13 cellular contexts compared by ENCODE assay signal in the genomic region with DNA sequence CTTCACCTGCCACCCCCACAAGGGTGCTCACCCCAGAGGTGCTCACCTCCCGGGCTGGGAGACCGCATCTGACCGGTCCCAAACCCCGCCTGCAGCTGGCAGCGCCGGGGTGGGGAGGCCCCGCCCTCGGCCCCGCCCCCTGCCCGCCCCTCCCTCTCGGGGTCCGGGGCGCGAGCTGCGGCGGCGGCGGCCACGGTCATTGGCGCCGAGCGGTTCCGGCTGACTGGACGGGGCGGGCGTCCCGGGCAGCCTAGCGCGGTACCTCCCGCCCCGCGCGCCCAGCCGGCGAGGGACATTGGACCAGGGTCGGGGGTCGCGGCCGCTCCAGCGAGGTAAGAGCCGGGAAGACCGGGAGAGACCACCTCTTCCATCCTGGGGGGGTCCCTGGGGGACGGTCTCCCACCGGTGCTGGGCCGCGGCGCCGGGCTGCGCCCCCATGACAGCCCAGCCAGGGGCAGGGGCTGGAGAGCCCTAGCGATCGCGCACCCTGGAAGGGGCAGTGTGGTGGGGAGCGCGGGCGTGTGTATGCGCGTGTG. TPM values are rescaled to one million over a fixed set of nuclear protein-coding genes. Genes with fewer than 3 reads are reported as not detected.
DNase-seq lines count a peak whose midpoint lies in the region; ATAC-seq and TF ChIP-seq lines count a peak whose summit lies in the region.
"Had no signal": no experiment of that assay in that cellular context is flagged by ENCODE, and none has a peak within 500 bp of the region (broad histone marks: within the 10 kb centered on the region; RNA-seq: fewer than 3 reads in every experiment).

A gene with protein sequence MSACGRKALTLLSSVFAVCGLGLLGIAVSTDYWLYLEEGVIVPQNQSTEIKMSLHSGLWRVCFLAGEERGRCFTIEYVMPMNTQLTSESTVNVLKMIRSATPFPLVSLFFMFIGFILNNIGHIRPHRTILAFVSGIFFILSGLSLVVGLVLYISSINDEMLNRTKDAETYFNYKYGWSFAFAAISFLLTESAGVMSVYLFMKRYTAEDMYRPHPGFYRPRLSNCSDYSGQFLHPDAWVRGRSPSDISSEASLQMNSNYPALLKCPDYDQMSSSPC (plus strand): TSS at position 199 of the 536 bp plus-strand sequence. CDS start 42,216 bp downstream, outside the sequence.

- H3K27ac ChIP-seq in hepatocyte (no peak within 1 kb of the TSS), sigmoid colon (no peak within 1 kb of the TSS)
- H3K27ac ChIP-seq: body of pancreas had no signal

- H3K4me1 Mint-ChIP-seq in stimulated activated memory B cell treated with anti-CD40 and anti-IgM and Interleukin-4, amounts not matched to agents 10 μg/mL and 1 μg/mL and 100 μg/mL, for 72 hours = peaks cover 2% of the 10 kb centered on the region
- no peaks in the 10 kb centered on the region for H3K4me1 Mint-ChIP-seq in activated CD4-positive, alpha-beta T cell treated with anti-CD3 and anti-CD28 coated beads for 36 hours

- H3K4me2 ChIP-seq in hepatocyte = peak within 1 kb of the TSS; percentile 67

- H3K4me3 ChIP-seq in hepatocyte (no peak within 1 kb of the TSS), sigmoid colon (no peak within 1 kb of the TSS)
- H3K4me3 ChIP-seq: body of pancreas had no signal

- no peaks in the 10 kb centered on the region for H3K36me3 Mint-ChIP-seq in stimulated activated memory B cell treated with anti-CD40 and anti-IgM and Interleukin-4, amounts not matched to agents 10 μg/mL and 1 μg/mL and 100 μg/mL, for 72 hours
- no peaks in the 10 kb centered on the region for H3K36me3 Mint-ChIP-seq in activated CD4-positive, alpha-beta T cell treated with anti-CD3 and anti-CD28 coated beads for 36 hours (ENCODE audit: low read depth)

- H3K27me3 Mint-ChIP-seq in stimulated activated memory B cell treated with anti-CD40 and anti-IgM and Interleukin-4, amounts not matched to agents 10 μg/mL and 1 μg/mL and 100 μg/mL, for 72 hours = peaks cover 60% of the 10 kb centered on the region
- peaks cover 57% of the 10 kb centered on the region for H3K27me3 Mint-ChIP-seq in activated CD4-positive, alpha-beta T cell treated with anti-CD3 and anti-CD28 coated beads for 36 hours

- H3K4me1 ChIP-seq in hepatocyte (ENCODE audit: insufficient read depth) (no peaks in the 10 kb centered on the region), sigmoid colon (peaks cover 0 to 3% (median 0%) of the 10 kb centered on the region in 4 donors)

- WGBS in hepatocyte (ENCODE audit: low lambda C conversion rate, missing lambda C conversion rate) = 27% methylated on average over 15 of the region's 57 CpGs
- 5 to 7% methylated on average over 57 of the region's 57 CpGs for whole genome bisulfite sequencing in sigmoid colon, 2 donors

- no peak for TF ChIP-seq CTCF in hepatocyte (IDR thresholded peaks at IDR 0.05; ENCODE audit: poor library complexity)
- no peak for TF ChIP-seq CTCF in sigmoid colon (IDR thresholded peaks at IDR 0.05)

- intact Hi-C loops in sigmoid colon (cut with DNase I) = no loop called here
- intact Hi-C loops in activated CD4-positive, alpha-beta T cell treated with anti-CD3 and anti-CD28 coated beads for 36 hours (cut with DNase I, micrococcal nuclease) = no loop called here

- H3K9me3 ChIP-seq in hepatocyte (ENCODE audit: low read depth) = no peaks in the 10 kb centered on the region
- H3K9me3 ChIP-seq in sigmoid colon = no peaks in the 10 kb centered on the region
- H3K9me3 ChIP-seq: body of pancreas had no signal

- CTCF ChIA-PET in activated CD4-positive, alpha-beta T cell treated with anti-CD3 and anti-CD28 coated beads for 36 hours (lab: Charles Lee) = interaction anchor here (0.6 kb wide), 1 partner anchor 988 kb away, joined by 3 read pairs; no protein-coding TSS in a partner anchor

- no peaks in the 10 kb centered on the region for H3K79me2 ChIP-seq in hepatocyte

- no peak for TF ChIP-seq POLR2A in sigmoid colon (IDR thresholded peaks at IDR 0.05)

- POLR2A ChIA-PET in activated CD4-positive, alpha-beta T cell treated with anti-CD3 and anti-CD28 coated beads for 36 hours (lab: Charles Lee) = no interaction called here

- H3K27me3 ChIP-seq in hepatocyte = peaks cover 54% of the 10 kb centered on the region
- H3K27me3 ChIP-seq in sigmoid colon = peaks cover 11 to 60% (median 26%) of the 10 kb centered on the region in 3 donors

- H3K4me3 Mint-ChIP-seq in stimulated activated memory B cell treated with anti-CD40 and anti-IgM and Interleukin-4, amounts not matched to agents 10 μg/mL and 1 μg/mL and 100 μg/mL, for 72 hours = no peak within 1 kb of the TSS
- no peak within 1 kb of the TSS for H3K4me3 Mint-ChIP-seq in activated CD4-positive, alpha-beta T cell treated with anti-CD3 and anti-CD28 coated beads for 36 hours

- no peaks in the 10 kb centered on the region for H3K9me2 ChIP-seq in hepatocyte (replicated peaks; ENCODE audit: insufficient read depth)

- no peaks in the 10 kb centered on the region for H3K36me3 ChIP-seq in hepatocyte (replicated peaks; ENCODE audit: insufficient read depth, low read depth)
- H3K36me3 ChIP-seq in sigmoid colon = no peaks in the 10 kb centered on the region

- H2AFZ ChIP-seq in hepatocyte = no peak within 1 kb of the TSS

- H3K9me3 Mint-ChIP-seq in stimulated activated memory B cell treated with anti-CD40 and anti-IgM and Interleukin-4, amounts not matched to agents 10 μg/mL and 1 μg/mL and 100 μg/mL, for 72 hours = no peaks in the 10 kb centered on the region
- H3K9me3 Mint-ChIP-seq in activated CD4-positive, alpha-beta T cell treated with anti-CD3 and anti-CD28 coated beads for 36 hours (ENCODE audit: low read depth) = no peaks in the 10 kb centered on the region

- H4K20me1 ChIP-seq in hepatocyte (ENCODE audit: insufficient read depth, poor library complexity, severe bottlenecking) = no peaks in the 10 kb centered on the region

- TF ChIP-seq EP300 in sigmoid colon (IDR thresholded peaks at IDR 0.05) = no peak

- no peak for ATAC-seq in stimulated activated memory B cell treated with anti-CD40 and anti-IgM and Interleukin-4, amounts not matched to agents 10 μg/mL and 1 μg/mL and 100 μg/mL, for 72 hours
- no peak for ATAC-seq in activated CD4-positive, alpha-beta T cell treated with anti-CD3 and anti-CD28 coated beads for 36 hours
- ATAC-seq: body of pancreas had no signal

- H3K27ac Mint-ChIP-seq in stimulated activated memory B cell treated with anti-CD40 and anti-IgM and Interleukin-4, amounts not matched to agents 10 μg/mL and 1 μg/mL and 100 μg/mL, for 72 hours = no peak within 1 kb of the TSS
- H3K27ac Mint-ChIP-seq in activated CD4-positive, alpha-beta T cell treated with anti-CD3 and anti-CD28 coated beads for 36 hours = no peak within 1 kb of the TSS

- peak; percentile 73 for DNase-seq in NCI-H2227 (lab: John Stamatoyannopoulos, UW; ENCODE audit: unreplicated experiment)
- no peak for DNase-seq in NCI-H2227 treated with DMSO at 0.1 percent for 48 hours (lab: John Stamatoyannopoulos, UW)
- DNase-seq in NCI-H69 (lab: John Stamatoyannopoulos, UW) = peak; percentile 81
- DNase-seq in hepatocyte (ENCODE audit: low spot score) = no peak
- DNase-seq in sigmoid colon = peak; percentile 55
- no peak for DNase-seq in stimulated activated CD4-positive, alpha-beta T cell treated with anti-CD3 and anti-CD28 coated beads, Interleukin-4, amount 100 ng/mL, for 1 hour
- DNase-seq in activated CD4-positive, alpha-beta T cell treated with anti-CD3 and anti-CD28 coated beads for 36 hours = no peak
- DNase-seq: activated T-cell treated with anti-CD3 and anti-CD28 coated beads for 4 hours, NCI-H446, T-helper 2 cell had no signal

RNA-seq across cellular contexts. Expression of the gene that starts here (rescaled TPM):
- not detected in 2 replicates for total RNA-seq in hepatocyte
- not detected in 2 replicates for polyA plus RNA-seq in hepatocyte
- total RNA-seq in sigmoid colon = 1 to 10 TPM in 1 of 4 donors, not detected in 3; 1.1 TPM
- not detected for polyA plus RNA-seq in sigmoid colon
- total RNA-seq in activated CD4-positive, alpha-beta T cell treated with anti-CD3 and anti-CD28 coated beads for 36 hours = not detected
- total RNA-seq: liver had no signal
- polyA plus RNA-seq: liver had no signal

Comparison
In these comparisons a context has a peak if more than half of its experiments do, and no peak if none do; other contexts are left out.
1. DNase-seq: peak in NCI-H2227 (single experiment), NCI-H69 (single experiment) and sigmoid colon (single experiment); none in NCI-H2227 treated with DMSO at 0.1 percent for 48 hours (single experiment), hepatocyte (single experiment), stimulated activated CD4-positive, alpha-beta T cell treated with anti-CD3 and anti-CD28 coated beads, Interleukin-4, amount 100 ng/mL, for 1 hour (single experiment) and activated CD4-positive, alpha-beta T cell treated with anti-CD3 and anti-CD28 coated beads for 36 hours (single experiment).